Comparison of ENCODE assay signal across 22 cellular contexts in genomic region chr5:171628344-171628743, GRCh38.
"Had no signal": no experiment of that assay in that cellular context is flagged by ENCODE, and none has a peak within 500 bp of the region (broad histone marks: within the 10 kb centered on the region; RNA-seq: fewer than 3 reads in every experiment).

No MANE protein-coding gene starts in this region.

- H3K4me3 Mint-ChIP-seq: activated CD4-positive, alpha-beta T cell treated with anti-CD3 and anti-CD28 coated beads for 36 hours; activated naive CD8-positive, alpha-beta T cell; activated T-helper 1 cell treated with anti-CD3 and anti-CD28 coated beads, Interleukin-12 subunit alpha, Interleukin-12 subunit beta, Interleukin-2, Interleukin-4 antibody, amounts not matched to agents 30 ng/mL and 10 ng/mL and 1 ng/mL, durations not matched to agents 14 hours and 24 hours and 36 hours; endodermal cell; mesothelial cell of epicardium; nephron progenitor cell had no signal

- H3K36me3 ChIP-seq: left lung, tibial artery, vagina had no signal

- H3K4me3 ChIP-seq: body of pancreas, dorsolateral prefrontal cortex, left lung, skin epidermis, tibial artery, vagina had no signal

- DNase-seq: activated CD4-positive, alpha-beta T cell treated with anti-CD3 and anti-CD28 coated beads for 36 hours; activated CD4-positive, alpha-beta T cell treated with anti-CD3 and anti-CD28 coated beads, Interleukin-2, amount 50 U/mL, for 48 hours; activated gamma-delta T cell treated with Interleukin-2 at 50 U/mL for 16 hours; amniotic stem cell; body of pancreas; dorsolateral prefrontal cortex; kidney; left lung; nephron progenitor cell; nucleus accumbens; posterior cingulate gyrus; retina; stimulated activated naive CD8-positive, alpha-beta T cell treated with anti-CD3 and anti-CD28 coated beads, Interleukin-15, Interleukin-2, amounts not matched to agents 100 U/mL and 50 U/mL, for 24 hours; substantia nigra had no signal

- H3K9me3 Mint-ChIP-seq: activated T-helper 1 cell treated with anti-CD3 and anti-CD28 coated beads, Interleukin-12 subunit alpha, Interleukin-12 subunit beta, Interleukin-2, Interleukin-4 antibody, amounts not matched to agents 30 ng/mL and 10 ng/mL and 1 ng/mL, durations not matched to agents 14 hours and 24 hours and 36 hours; mesothelial cell of epicardium had no signal

- H3K4me1 Mint-ChIP-seq: activated CD4-positive, alpha-beta T cell treated with anti-CD3 and anti-CD28 coated beads for 36 hours had no signal

- H3K27me3 ChIP-seq: vagina had no signal

- ATAC-seq: activated CD4-positive, alpha-beta T cell treated with anti-CD3 and anti-CD28 coated beads for 36 hours; body of pancreas; left lung; stimulated activated naive CD8-positive, alpha-beta T cell treated with anti-CD3 and anti-CD28 coated beads, Interleukin-15, Interleukin-2, amounts not matched to agents 100 U/mL and 50 U/mL, for 24 hours had no signal

- H3K9me3 ChIP-seq: body of pancreas, left lung, tibial artery, vagina had no signal

- H3K27ac Mint-ChIP-seq: activated CD4-positive, alpha-beta T cell treated with anti-CD3 and anti-CD28 coated beads for 36 hours; activated naive CD8-positive, alpha-beta T cell; activated T-helper 1 cell treated with anti-CD3 and anti-CD28 coated beads, Interleukin-12 subunit alpha, Interleukin-12 subunit beta, Interleukin-2, Interleukin-4 antibody, amounts not matched to agents 30 ng/mL and 10 ng/mL and 1 ng/mL, durations not matched to agents 14 hours and 24 hours and 36 hours; endodermal cell; mesothelial cell of epicardium; nephron progenitor cell had no signal

- H3K36me3 Mint-ChIP-seq: activated naive CD8-positive, alpha-beta T cell; mesothelial cell of epicardium had no signal

- H3K27ac ChIP-seq: body of pancreas, dorsolateral prefrontal cortex, epithelial cell of prostate, left lung, skin epidermis, tibial artery, vagina had no signal
